ENCODE assay signal across 20 cellular contexts in the genomic region with DNA sequence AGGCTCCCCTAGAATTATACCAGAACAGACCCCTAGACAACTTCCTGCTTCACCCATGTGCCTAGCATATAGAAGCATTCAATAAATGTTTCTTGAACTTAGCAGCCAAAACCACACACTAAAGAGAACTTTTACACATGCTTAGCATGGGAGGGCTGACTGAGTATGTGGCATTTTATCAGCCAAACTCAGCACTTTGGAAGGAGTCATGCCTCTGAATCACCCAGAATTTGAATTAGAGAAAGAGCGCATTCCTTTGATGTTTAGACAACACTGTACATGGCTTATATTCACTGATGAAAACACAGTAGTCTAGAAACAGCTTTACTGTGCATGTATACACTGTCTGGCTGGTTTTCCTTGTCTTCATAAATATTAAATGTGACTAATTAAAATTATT. TPM values are rescaled to one million over a fixed set of nuclear protein-coding genes. Genes with fewer than 3 reads are reported as not detected.
DNase-seq lines count a peak whose midpoint lies in the region; FAIRE-seq and TF ChIP-seq lines count a peak whose summit lies in the region.
"Had no signal": no experiment of that assay in that cellular context is flagged by ENCODE, and none has a peak within 500 bp of the region (broad histone marks: within the 10 kb centered on the region; RNA-seq: fewer than 3 reads in every experiment).

No MANE protein-coding gene starts in this region.

- no peak overlapping the region for H3K4me3 ChIP-seq in AG10803 (ENCODE audit: low read length)
- H3K4me3 ChIP-seq in bronchial epithelial cell (ENCODE audit: low read depth, low read length) = no peak overlapping the region
- H3K4me3 ChIP-seq in dorsolateral prefrontal cortex = no peak overlapping the region
- H3K4me3 ChIP-seq: adrenal gland, heart right ventricle, vagina had no signal

- intact Hi-C loops in dorsolateral prefrontal cortex (cut with DNase I) = loop anchor here in 1 of 2 donors (5.0 kb wide), 1 partner anchor 843 kb away; no protein-coding TSS in a partner anchor

- TF ChIP-seq CTCF in AG10803 (conservative IDR thresholded peaks at IDR 0.05; ENCODE audit: low read length) (no peak), bronchial epithelial cell (IDR thresholded peaks at IDR 0.05; ENCODE audit: insufficient read depth, low read length, severe bottlenecking) (no peak), D721Med (IDR thresholded peaks at IDR 0.05; ENCODE audit: insufficient read depth, missing control alignments) (no peak), dorsolateral prefrontal cortex (IDR thresholded peaks at IDR 0.05 in 54 of 56, conservative IDR thresholded peaks at IDR 0.05 in 2 of 56; ENCODE audit: low read depth in 1 of 56, partially characterized antibody in 56 of 56) (no peak)

- FAIRE-seq in bronchial epithelial cell (lab: Jason Lieb, UNC) (no peak), D721Med (lab: Jason Lieb, UNC) (no peak)
- FAIRE-seq: H1 had no signal

- H3K36me3 ChIP-seq in bronchial epithelial cell (ENCODE audit: control insufficient read depth, insufficient read depth, low read length) = no peaks in the 10 kb centered on the region
- H3K36me3 ChIP-seq: adrenal gland, heart right ventricle, vagina had no signal

- H3K27ac ChIP-seq in dorsolateral prefrontal cortex = no peak overlapping the region
- H3K27ac ChIP-seq: adrenal gland, heart right ventricle, HL-60, vagina had no signal

- H3K27me3 ChIP-seq in bronchial epithelial cell (ENCODE audit: control insufficient read depth, insufficient read depth, low read length) (no peaks in the 10 kb centered on the region), dorsolateral prefrontal cortex (peaks cover 0 to 7% (median 0%) of the 10 kb centered on the region in 45 donors)
- H3K27me3 ChIP-seq: vagina had no signal

- peak; percentile 90 for DNase-seq in AG10803 (ENCODE audit: low read depth)
- peak; percentile 50 for DNase-seq in LHCN-M2 (ENCODE audit: low read depth)
- peak; percentile 87 for DNase-seq in bronchial epithelial cell (ENCODE audit: low read depth)
- peak; percentile 89 for DNase-seq in kidney tubule cell (ENCODE audit: low spot score)
- no peak for DNase-seq in D721Med (ENCODE audit: insufficient read length, low spot score)
- DNase-seq in dorsolateral prefrontal cortex = no peak
- no peak for DNase-seq in amygdala (lab: John Stamatoyannopoulos, UW)
- DNase-seq in NCI-H1092 (lab: John Stamatoyannopoulos, UW) = no peak
- DNase-seq: adrenal gland; DND-41; effector CD4-positive, alpha-beta T cell; heart right ventricle; left colon; naive thymus-derived CD8-positive, alpha-beta T cell; retina; stimulated activated CD4-positive, alpha-beta T cell treated with anti-CD3 and anti-CD28 coated beads, Interleukin-4, amount 100 ng/mL, for 24 hours had no signal

RNA-seq across cellular contexts. Expression of a gene that starts 26.1 kb away (rescaled TPM):
- total RNA-seq in LHCN-M2 (2014; rRNA removed) = not detected in 2 replicates
- not detected for polyA plus RNA-seq in LHCN-M2 (2012)
- total RNA-seq in bronchial epithelial cell = under 0.01 and 1.7 TPM in 2 replicates
- 1 to 10 TPM in 76 of 120 experiments, under 1 TPM in 39, not detected in 5; 0.07 to 4.7 (median 1.3) TPM for total RNA-seq in dorsolateral prefrontal cortex
- total RNA-seq: left colon; naive thymus-derived CD8-positive, alpha-beta T cell; T-helper 1 cell treated with Interleukin-12 subunit alpha and Interleukin-12 subunit beta and Interleukin-4 antibody, amounts not matched to agents 30 ng/mL and 1 ng/mL, for 36 hours had no signal
- polyA plus RNA-seq: naive thymus-derived CD8-positive, alpha-beta T cell had no signal

Comparison
In these comparisons a context has a peak if more than half of its experiments do, and no peak if none do; other contexts are left out.
1. DNase-seq: peak in AG10803 (single experiment), LHCN-M2 (single experiment), bronchial epithelial cell (single experiment) and kidney tubule cell (single experiment); none in D721Med (single experiment), dorsolateral prefrontal cortex (0 of 10), amygdala (0 of 56) and NCI-H1092 (single experiment).